In the genomic region with DNA sequence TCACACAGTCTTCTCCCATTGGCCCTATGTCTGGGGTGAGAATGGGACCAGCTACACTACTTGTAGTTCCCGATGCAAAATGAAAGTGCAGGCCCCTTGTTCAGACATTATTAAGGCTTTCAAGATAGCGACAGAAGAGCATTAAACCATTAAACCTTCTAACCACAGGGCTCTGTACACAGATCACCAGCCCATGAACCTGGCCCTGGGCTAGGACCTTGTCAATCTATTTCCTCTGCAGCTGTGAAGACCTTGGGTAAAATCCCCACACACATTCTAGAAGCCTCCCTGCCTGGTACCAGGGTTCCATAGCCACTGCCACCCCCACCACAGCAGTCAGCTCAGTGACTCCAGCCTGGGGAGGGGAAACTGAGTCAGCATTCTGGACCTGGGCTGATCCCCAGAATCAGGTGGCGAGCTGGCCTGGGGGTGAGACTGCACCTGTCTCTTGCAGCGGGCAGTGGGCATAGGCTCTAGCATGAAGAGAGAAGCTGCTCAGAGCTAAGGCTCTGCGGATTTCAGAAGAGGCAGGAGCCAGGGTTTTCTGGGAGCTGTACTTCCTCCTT, we compare ENCODE assay signal across 2 cellular contexts.
A peak's percentile ranks its signal among the peaks of the same experiment; 100 is the strongest.
TF ChIP-seq lines count a peak whose summit lies in the region.

No MANE protein-coding gene starts in this region.

TF ChIP-seq in GM12878, 131 proteins besides CTCF, POLR2A, EP300 and RAD21:
- TF ChIP-seq RUNX3 (IDR thresholded peaks at IDR 0.05; ENCODE audit: low read length), result 0 out of 2 replicates have a peak, but pooled peaks have one; percentile 10
- no peak for TF ChIP-seq RBBP5 (conservative IDR thresholded peaks at IDR 0.05)

TF ChIP-seq in GM23338, 12 proteins besides CTCF, POLR2A, EP300 and RAD21:
- no peak for TF ChIP-seq EZH2phosphoT487 (IDR thresholded peaks at IDR 0.05; ENCODE audit: unreplicated experiment)
- TF ChIP-seq, protein P1, sequence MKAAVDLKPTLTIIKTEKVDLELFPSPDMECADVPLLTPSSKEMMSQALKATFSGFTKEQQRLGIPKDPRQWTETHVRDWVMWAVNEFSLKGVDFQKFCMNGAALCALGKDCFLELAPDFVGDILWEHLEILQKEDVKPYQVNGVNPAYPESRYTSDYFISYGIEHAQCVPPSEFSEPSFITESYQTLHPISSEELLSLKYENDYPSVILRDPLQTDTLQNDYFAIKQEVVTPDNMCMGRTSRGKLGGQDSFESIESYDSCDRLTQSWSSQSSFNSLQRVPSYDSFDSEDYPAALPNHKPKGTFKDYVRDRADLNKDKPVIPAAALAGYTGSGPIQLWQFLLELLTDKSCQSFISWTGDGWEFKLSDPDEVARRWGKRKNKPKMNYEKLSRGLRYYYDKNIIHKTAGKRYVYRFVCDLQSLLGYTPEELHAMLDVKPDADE (IDR thresholded peaks at IDR 0.05), result no peak
- no peak for TF ChIP-seq ZNF331 (CRISPR knock-in tag; IDR thresholded peaks at IDR 0.05; ENCODE audit: low read depth)
- TF ChIP-seq STAT1 (IDR thresholded peaks at IDR 0.05; ENCODE audit: unreplicated experiment), result no peak
- no peak for TF ChIP-seq NANOG (IDR thresholded peaks at IDR 0.05; ENCODE audit: borderline replicate concordance)
- TF ChIP-seq, protein P2, sequence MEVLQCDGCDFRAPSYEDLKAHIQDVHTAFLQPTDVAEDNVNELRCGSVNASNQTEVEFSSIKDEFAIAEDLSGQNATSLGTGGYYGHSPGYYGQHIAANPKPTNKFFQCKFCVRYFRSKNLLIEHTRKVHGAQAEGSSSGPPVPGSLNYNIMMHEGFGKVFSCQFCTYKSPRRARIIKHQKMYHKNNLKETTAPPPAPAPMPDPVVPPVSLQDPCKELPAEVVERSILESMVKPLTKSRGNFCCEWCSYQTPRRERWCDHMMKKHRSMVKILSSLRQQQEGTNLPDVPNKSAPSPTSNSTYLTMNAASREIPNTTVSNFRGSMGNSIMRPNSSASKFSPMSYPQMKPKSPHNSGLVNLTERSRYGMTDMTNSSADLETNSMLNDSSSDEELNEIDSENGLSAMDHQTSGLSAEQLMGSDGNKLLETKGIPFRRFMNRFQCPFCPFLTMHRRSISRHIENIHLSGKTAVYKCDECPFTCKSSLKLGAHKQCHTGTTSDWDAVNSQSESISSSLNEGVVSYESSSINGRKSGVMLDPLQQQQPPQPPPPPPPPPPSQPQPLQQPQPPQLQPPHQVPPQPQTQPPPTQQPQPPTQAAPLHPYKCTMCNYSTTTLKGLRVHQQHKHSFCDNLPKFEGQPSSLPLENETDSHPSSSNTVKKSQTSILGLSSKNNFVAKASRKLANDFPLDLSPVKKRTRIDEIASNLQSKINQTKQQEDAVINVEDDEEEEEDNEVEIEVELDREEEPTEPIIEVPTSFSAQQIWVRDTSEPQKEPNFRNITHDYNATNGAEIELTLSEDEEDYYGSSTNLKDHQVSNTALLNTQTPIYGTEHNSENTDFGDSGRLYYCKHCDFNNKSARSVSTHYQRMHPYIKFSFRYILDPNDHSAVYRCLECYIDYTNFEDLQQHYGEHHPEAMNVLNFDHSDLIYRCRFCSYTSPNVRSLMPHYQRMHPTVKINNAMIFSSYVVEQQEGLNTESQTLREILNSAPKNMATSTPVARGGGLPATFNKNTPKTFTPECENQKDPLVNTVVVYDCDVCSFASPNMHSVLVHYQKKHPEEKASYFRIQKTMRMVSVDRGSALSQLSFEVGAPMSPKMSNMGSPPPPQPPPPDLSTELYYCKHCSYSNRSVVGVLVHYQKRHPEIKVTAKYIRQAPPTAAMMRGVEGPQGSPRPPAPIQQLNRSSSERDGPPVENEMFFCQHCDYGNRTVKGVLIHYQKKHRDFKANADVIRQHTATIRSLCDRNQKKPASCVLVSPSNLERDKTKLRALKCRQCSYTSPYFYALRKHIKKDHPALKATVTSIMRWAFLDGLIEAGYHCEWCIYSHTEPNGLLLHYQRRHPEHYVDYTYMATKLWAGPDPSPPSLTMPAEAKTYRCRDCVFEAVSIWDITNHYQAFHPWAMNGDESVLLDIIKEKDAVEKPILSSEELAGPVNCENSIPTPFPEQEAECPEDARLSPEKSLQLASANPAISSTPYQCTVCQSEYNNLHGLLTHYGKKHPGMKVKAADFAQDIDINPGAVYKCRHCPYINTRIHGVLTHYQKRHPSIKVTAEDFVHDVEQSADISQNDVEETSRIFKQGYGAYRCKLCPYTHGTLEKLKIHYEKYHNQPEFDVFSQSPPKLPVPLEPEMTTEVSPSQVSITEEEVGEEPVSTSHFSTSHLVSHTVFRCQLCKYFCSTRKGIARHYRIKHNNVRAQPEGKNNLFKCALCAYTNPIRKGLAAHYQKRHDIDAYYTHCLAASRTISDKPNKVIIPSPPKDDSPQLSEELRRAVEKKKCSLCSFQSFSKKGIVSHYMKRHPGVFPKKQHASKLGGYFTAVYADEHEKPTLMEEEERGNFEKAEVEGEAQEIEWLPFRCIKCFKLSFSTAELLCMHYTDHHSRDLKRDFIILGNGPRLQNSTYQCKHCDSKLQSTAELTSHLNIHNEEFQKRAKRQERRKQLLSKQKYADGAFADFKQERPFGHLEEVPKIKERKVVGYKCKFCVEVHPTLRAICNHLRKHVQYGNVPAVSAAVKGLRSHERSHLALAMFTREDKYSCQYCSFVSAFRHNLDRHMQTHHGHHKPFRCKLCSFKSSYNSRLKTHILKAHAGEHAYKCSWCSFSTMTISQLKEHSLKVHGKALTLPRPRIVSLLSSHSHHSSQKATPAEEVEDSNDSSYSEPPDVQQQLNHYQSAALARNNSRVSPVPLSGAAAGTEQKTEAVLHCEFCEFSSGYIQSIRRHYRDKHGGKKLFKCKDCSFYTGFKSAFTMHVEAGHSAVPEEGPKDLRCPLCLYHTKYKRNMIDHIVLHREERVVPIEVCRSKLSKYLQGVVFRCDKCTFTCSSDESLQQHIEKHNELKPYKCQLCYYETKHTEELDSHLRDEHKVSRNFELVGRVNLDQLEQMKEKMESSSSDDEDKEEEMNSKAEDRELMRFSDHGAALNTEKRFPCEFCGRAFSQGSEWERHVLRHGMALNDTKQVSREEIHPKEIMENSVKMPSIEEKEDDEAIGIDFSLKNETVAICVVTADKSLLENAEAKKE (CRISPR knock-in tag; IDR thresholded peaks at IDR 0.05), result no peak
- TF ChIP-seq, protein P3, sequence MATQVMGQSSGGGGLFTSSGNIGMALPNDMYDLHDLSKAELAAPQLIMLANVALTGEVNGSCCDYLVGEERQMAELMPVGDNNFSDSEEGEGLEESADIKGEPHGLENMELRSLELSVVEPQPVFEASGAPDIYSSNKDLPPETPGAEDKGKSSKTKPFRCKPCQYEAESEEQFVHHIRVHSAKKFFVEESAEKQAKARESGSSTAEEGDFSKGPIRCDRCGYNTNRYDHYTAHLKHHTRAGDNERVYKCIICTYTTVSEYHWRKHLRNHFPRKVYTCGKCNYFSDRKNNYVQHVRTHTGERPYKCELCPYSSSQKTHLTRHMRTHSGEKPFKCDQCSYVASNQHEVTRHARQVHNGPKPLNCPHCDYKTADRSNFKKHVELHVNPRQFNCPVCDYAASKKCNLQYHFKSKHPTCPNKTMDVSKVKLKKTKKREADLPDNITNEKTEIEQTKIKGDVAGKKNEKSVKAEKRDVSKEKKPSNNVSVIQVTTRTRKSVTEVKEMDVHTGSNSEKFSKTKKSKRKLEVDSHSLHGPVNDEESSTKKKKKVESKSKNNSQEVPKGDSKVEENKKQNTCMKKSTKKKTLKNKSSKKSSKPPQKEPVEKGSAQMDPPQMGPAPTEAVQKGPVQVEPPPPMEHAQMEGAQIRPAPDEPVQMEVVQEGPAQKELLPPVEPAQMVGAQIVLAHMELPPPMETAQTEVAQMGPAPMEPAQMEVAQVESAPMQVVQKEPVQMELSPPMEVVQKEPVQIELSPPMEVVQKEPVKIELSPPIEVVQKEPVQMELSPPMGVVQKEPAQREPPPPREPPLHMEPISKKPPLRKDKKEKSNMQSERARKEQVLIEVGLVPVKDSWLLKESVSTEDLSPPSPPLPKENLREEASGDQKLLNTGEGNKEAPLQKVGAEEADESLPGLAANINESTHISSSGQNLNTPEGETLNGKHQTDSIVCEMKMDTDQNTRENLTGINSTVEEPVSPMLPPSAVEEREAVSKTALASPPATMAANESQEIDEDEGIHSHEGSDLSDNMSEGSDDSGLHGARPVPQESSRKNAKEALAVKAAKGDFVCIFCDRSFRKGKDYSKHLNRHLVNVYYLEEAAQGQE (IDR thresholded peaks at IDR 0.05; ENCODE audit: unreplicated experiment), result no peak
- TF ChIP-seq EZH2 (IDR thresholded peaks at IDR 0.05; ENCODE audit: low read depth, unreplicated experiment), result no peak
- no peak for TF ChIP-seq ZNF114 (CRISPR knock-in tag; IDR thresholded peaks at IDR 0.05)
- no peak for TF ChIP-seq POLR2AphosphoS5 (IDR thresholded peaks at IDR 0.05; ENCODE audit: low read depth)
- TF ChIP-seq CREB1 (CRISPR knock-in tag; IDR thresholded peaks at IDR 0.05; ENCODE audit: low read depth), result no peak
- no peak for TF ChIP-seq JUNB (IDR thresholded peaks at IDR 0.05; ENCODE audit: unreplicated experiment)
